In the genomic region with DNA sequence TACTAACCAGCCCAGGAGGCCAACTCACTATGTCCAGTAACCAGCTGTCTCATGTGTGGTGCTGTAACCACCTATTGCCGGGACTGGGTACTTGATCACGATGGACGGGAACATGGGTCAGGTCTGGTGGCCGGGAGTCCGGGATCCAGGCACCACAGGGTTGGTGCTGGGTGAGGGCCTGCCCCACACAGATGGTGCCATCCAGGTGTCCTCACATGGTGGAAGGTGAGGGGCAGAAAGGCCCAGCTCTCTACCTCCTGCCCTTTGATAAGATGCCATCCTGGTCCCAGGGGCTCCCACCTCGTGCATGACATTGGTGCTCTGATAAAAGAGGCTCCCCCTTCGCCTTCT, we compare ENCODE assay signal across 13 cellular contexts.
"Had no signal": no experiment of that assay in that cellular context is flagged by ENCODE, and none has a peak within 500 bp of the region (broad histone marks: within the 10 kb centered on the region; RNA-seq: fewer than 3 reads in every experiment).

No MANE protein-coding gene starts in this region.

- H3K4me3 ChIP-seq: breast epithelium, gastrocnemius medialis, upper lobe of left lung had no signal

- H3K27ac ChIP-seq: breast epithelium, gastrocnemius medialis, upper lobe of left lung had no signal

- DNase-seq: activated CD4-positive, alpha-beta T cell treated with anti-CD3 and anti-CD28 coated beads, Interleukin-2, amount 50 U/mL, for 1 hour; activated CD8-positive, alpha-beta memory T cell treated with anti-CD3 and anti-CD28 coated beads, Interleukin-2, amount 50 U/mL, for 4 hours; activated T-cell treated with anti-CD3 and anti-CD28 coated beads, Interleukin-2, amount 50 U/mL, for 4 hours; cerebellar nuclear complex; effector CD8-positive, alpha-beta T cell; natural killer cell; stimulated activated CD4-positive, alpha-beta T cell treated with anti-CD3 and anti-CD28 coated beads, Interleukin-2, amount 100 ng/mL, for 24 hours; T-helper 1 cell; T-helper 9 cell; upper lobe of left lung had no signal

- H3K4me1 ChIP-seq: breast epithelium, gastrocnemius medialis, upper lobe of left lung had no signal

- H3K9me3 ChIP-seq: breast epithelium, gastrocnemius medialis, upper lobe of left lung had no signal

- H3K27me3 ChIP-seq: gastrocnemius medialis had no signal

- FAIRE-seq: astrocyte had no signal

- H3K36me3 ChIP-seq: breast epithelium, gastrocnemius medialis, upper lobe of left lung had no signal

- ATAC-seq: activated T-cell treated with anti-CD3 and anti-CD28 coated beads, Interleukin-2, amount 50 U/mL, for 4 hours; gastrocnemius medialis had no signal
